ENCODE assay signal across 2 cellular contexts in the genomic region with DNA sequence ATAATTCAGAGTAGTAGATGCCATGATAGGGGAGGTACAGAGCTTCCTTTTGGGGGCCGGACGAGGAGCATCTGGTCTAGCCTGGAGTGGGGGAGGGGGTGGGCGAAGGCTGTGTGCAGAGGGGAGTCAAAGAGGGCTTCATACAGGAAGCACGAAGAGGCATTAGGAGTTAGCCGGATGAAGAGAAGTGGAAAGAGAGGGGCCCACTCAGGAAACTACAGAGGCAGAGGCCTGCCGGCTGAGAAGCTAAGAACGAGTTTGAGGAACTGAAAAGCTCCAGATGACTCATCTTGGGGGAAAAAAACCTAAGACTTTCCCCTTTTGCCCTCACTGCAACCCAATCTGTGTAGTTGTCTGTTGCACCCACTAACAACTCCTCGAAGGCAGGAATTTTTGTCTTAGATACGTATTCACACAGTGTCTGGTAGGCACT.
A peak's percentile ranks its signal among the peaks of the same experiment; 100 is the strongest.
TF ChIP-seq lines count a peak whose summit lies in the region.

No MANE protein-coding gene starts in this region.

TF ChIP-seq in HEK293, 187 proteins besides CTCF, POLR2A, EP300 and RAD21 (continues in another document):
- TF ChIP-seq ZNF404 (tag by site-specific recombination; IDR thresholded peaks at IDR 0.05) (no peak), ZNF16 (tag by site-specific recombination; IDR thresholded peaks at IDR 0.05; ENCODE audit: low read depth) (peak; percentile 3; the same call in 1 of the 2 replicates), KLF1 (tag by site-specific recombination; IDR thresholded peaks at IDR 0.05) (no peak), ZBTB17 (tag by site-specific recombination; IDR thresholded peaks at IDR 0.05) (0 out of 2 replicates have a peak, but pooled peaks have one; percentile 25), ZNF398 (tag by site-specific recombination; IDR thresholded peaks at IDR 0.05) (no peak; the same call in 1 of the 2 replicates), IKZF3 (tag by site-specific recombination; IDR thresholded peaks at IDR 0.05) (no peak), PRDM10 (tag by site-specific recombination; IDR thresholded peaks at IDR 0.05) (peak; percentile 92), ZNF362 (tag by site-specific recombination; IDR thresholded peaks at IDR 0.05) (0 out of 2 replicates have a peak, but pooled peaks have one; percentile 35), ZFP69B (tag by site-specific recombination; IDR thresholded peaks at IDR 0.05) (peak; percentile 98), ZNF416 (tag by site-specific recombination; IDR thresholded peaks at IDR 0.05) (no peak), ZNF776 (tag by site-specific recombination; IDR thresholded peaks at IDR 0.05; ENCODE audit: borderline replicate concordance) (no peak), ZNF747 (tag by site-specific recombination; IDR thresholded peaks at IDR 0.05) (no peak)
- TF ChIP-seq, protein P1, sequence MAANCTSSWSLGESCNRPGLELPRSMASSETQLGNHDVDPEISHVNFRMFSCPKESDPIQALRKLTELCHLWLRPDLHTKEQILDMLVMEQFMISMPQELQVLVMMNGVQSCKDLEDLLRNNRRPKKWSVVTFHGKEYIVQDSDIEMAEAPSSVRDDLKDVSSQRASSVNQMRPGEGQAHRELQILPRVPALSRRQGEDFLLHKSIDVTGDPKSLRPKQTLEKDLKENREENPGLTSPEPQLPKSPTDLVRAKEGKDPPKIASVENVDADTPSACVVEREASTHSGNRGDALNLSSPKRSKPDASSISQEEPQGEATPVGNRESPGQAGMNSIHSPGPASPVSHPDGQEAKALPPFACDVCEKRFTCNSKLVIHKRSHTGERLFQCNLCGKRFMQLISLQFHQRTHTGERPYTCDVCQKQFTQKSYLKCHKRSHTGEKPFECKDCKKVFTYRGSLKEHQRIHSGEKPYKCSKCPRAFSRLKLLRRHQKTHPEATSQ (tag by site-specific recombination; IDR thresholded peaks at IDR 0.05) = no peak
- TF ChIP-seq, protein P2, sequence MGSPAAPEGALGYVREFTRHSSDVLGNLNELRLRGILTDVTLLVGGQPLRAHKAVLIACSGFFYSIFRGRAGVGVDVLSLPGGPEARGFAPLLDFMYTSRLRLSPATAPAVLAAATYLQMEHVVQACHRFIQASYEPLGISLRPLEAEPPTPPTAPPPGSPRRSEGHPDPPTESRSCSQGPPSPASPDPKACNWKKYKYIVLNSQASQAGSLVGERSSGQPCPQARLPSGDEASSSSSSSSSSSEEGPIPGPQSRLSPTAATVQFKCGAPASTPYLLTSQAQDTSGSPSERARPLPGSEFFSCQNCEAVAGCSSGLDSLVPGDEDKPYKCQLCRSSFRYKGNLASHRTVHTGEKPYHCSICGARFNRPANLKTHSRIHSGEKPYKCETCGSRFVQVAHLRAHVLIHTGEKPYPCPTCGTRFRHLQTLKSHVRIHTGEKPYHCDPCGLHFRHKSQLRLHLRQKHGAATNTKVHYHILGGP (tag by site-specific recombination; IDR thresholded peaks at IDR 0.05) = 0 out of 2 replicates have a peak, but pooled peaks have one; percentile 25

TF ChIP-seq in H1, 55 proteins besides CTCF, POLR2A, EP300 and RAD21:
- peak; percentile 10; the same call in 1 of the 2 replicates for TF ChIP-seq KDM1A (IDR thresholded peaks at IDR 0.05; ENCODE audit: borderline replicate concordance, low read length)
- TF ChIP-seq KDM4A (IDR thresholded peaks at IDR 0.05; ENCODE audit: low read depth, low read length, severe bottlenecking) = peak; percentile 25
- TF ChIP-seq ZNF274 (IDR thresholded peaks at IDR 0.05; ENCODE audit: borderline replicate concordance, extremely low read depth, low read length) = no peak
- no peak for TF ChIP-seq NANOG (IDR thresholded peaks at IDR 0.05; ENCODE audit: insufficient read depth, low read depth, low read length, poor library complexity, severe bottlenecking)
- TF ChIP-seq, protein P3, sequence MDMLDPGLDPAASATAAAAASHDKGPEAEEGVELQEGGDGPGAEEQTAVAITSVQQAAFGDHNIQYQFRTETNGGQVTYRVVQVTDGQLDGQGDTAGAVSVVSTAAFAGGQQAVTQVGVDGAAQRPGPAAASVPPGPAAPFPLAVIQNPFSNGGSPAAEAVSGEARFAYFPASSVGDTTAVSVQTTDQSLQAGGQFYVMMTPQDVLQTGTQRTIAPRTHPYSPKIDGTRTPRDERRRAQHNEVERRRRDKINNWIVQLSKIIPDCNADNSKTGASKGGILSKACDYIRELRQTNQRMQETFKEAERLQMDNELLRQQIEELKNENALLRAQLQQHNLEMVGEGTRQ (IDR thresholded peaks at IDR 0.05; ENCODE audit: low read length) = no peak
- TF ChIP-seq RBBP5 (IDR thresholded peaks at IDR 0.05; ENCODE audit: borderline replicate concordance, low read depth, low read length) = 0 out of 2 replicates have a peak, but pooled peaks have one; percentile 4
- TF ChIP-seq BACH1 (IDR thresholded peaks at IDR 0.05; ENCODE audit: low read length) = 0 out of 2 replicates have a peak, but pooled peaks have one; percentile 5
- 0 out of 4 replicates have a peak, but pooled peaks of 1 of the 2 experiments have one; percentile 38 for TF ChIP-seq SIN3A (conservative IDR thresholded peaks at IDR 0.05 in 1 of 2, IDR thresholded peaks at IDR 0.05 in 1 of 2; ENCODE audit: low read depth in 1 of 2, low read length in 2 of 2)
